Comparison of ENCODE assay signal across 32 cellular contexts in the genomic region with DNA sequence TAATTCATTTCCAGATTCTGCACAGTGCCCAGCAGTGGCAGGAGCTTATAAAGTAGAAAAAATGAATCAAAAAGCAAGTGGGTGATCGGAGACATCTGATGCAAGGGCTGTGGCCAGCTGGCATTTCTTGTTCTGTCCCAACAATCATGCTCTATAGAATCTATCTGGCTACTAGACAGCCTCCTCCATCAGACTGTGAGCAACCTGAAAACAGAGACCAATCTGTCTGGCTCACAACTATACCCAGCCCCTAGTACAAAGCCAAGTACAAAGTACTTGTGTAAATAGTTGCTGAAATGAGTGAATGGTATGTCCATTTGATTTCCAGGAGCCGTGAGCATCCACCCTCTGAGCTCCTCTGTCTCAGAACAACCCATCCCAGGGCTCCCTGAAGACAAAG. TPM values are rescaled to one million over a fixed set of nuclear protein-coding genes. Genes with fewer than 3 reads are reported as not detected.
"Had no signal": no experiment of that assay in that cellular context is flagged by ENCODE, and none has a peak within 500 bp of the region (broad histone marks: within the 10 kb centered on the region; RNA-seq: fewer than 3 reads in every experiment).

No MANE protein-coding gene starts in this region.

- H3K36me3 Mint-ChIP-seq: naive B cell; naive thymus-derived CD8-positive, alpha-beta T cell; natural killer cell treated with Interleukin-12 subunit alpha and Interleukin-12 subunit beta and Interleukin-15 and Interleukin-18, amount 100 ng/mL, for 72 hours; neural progenitor cell; stimulated activated memory B cell treated with anti-CD40 and anti-IgM and Interleukin-4, amounts not matched to agents 10 μg/mL and 1 μg/mL and 100 μg/mL, for 72 hours; type B pancreatic cell had no signal

- H3K4me3 ChIP-seq: neural progenitor cell, ovary, psoas muscle, skin epidermis, smooth muscle cell, spleen, suprapubic skin, testis, tibial artery, transverse colon, upper lobe of right lung, uterus had no signal

- H3K27ac Mint-ChIP-seq: naive B cell; natural killer cell treated with Interleukin-12 subunit alpha and Interleukin-12 subunit beta and Interleukin-15 and Interleukin-18, amount 100 ng/mL, for 72 hours; neural progenitor cell; progenitor cell of endocrine pancreas; stimulated activated memory B cell treated with anti-CD40 and anti-IgM and Interleukin-4, amounts not matched to agents 10 μg/mL and 1 μg/mL and 100 μg/mL, for 72 hours; type B pancreatic cell had no signal

- H3K36me3 ChIP-seq: neural progenitor cell, ovary, spleen, suprapubic skin, tibial artery, transverse colon, upper lobe of right lung, uterus had no signal

- H3K4me3 Mint-ChIP-seq: naive B cell; naive thymus-derived CD8-positive, alpha-beta T cell; natural killer cell treated with Interleukin-12 subunit alpha and Interleukin-12 subunit beta and Interleukin-15 and Interleukin-18, amount 100 ng/mL, for 72 hours; neural progenitor cell; stimulated activated memory B cell treated with anti-CD40 and anti-IgM and Interleukin-4, amounts not matched to agents 10 μg/mL and 1 μg/mL and 100 μg/mL, for 72 hours; stimulated activated naive CD8-positive, alpha-beta T cell treated with anti-CD3 and anti-CD28 coated beads, Interleukin-15, amount 100 ng/mL, for 72 hours; type B pancreatic cell had no signal

- H3K27me3 ChIP-seq: neural progenitor cell, ovary, testis, transverse colon, upper lobe of right lung, uterus had no signal

- H3K4me1 Mint-ChIP-seq: naive B cell; naive thymus-derived CD8-positive, alpha-beta T cell; stimulated activated memory B cell treated with anti-CD40 and anti-IgM and Interleukin-4, amounts not matched to agents 10 μg/mL and 1 μg/mL and 100 μg/mL, for 72 hours; stimulated activated naive CD8-positive, alpha-beta T cell treated with anti-CD3 and anti-CD28 coated beads, Interleukin-15, amount 100 ng/mL, for 72 hours had no signal

- H3K4me1 ChIP-seq: parathyroid adenoma, suprapubic skin, testis, tibial artery, upper lobe of right lung, uterus had no signal

- H3K9me3 ChIP-seq: ovary, psoas muscle, spleen, suprapubic skin, testis, tibial artery, transverse colon, upper lobe of right lung, uterus had no signal

- H3K9me3 Mint-ChIP-seq: naive B cell; naive thymus-derived CD8-positive, alpha-beta T cell; natural killer cell treated with Interleukin-12 subunit alpha and Interleukin-12 subunit beta and Interleukin-15 and Interleukin-18, amount 100 ng/mL, for 72 hours; neural progenitor cell; stimulated activated memory B cell treated with anti-CD40 and anti-IgM and Interleukin-4, amounts not matched to agents 10 μg/mL and 1 μg/mL and 100 μg/mL, for 72 hours; stimulated activated naive CD8-positive, alpha-beta T cell treated with anti-CD3 and anti-CD28 coated beads, Interleukin-15, amount 100 ng/mL, for 72 hours; type B pancreatic cell had no signal

- DNase-seq: naive B cell; naive thymus-derived CD8-positive, alpha-beta T cell; ovary; psoas muscle; right cardiac atrium; spleen; stimulated activated CD4-positive, alpha-beta T cell treated with anti-CD3 and anti-CD28 coated beads, Interleukin-12 subunit alpha, Interleukin-12 subunit beta, amount 100 ng/mL, for 4 hours; stimulated activated CD4-positive, alpha-beta T cell treated with anti-CD3 and anti-CD28 coated beads, Interleukin-1b, Interleukin-23, amount 100 ng/mL, for 48 hours; stimulated activated CD4-positive, alpha-beta T cell treated with anti-CD3 and anti-CD28 coated beads, Interleukin-4, amount 100 ng/mL, for 1 hour; stimulated activated CD4-positive, alpha-beta T cell treated with anti-CD3 and anti-CD28 coated beads, Interleukin-4, amount 100 ng/mL, for 4 hours; stimulated activated CD8-positive, alpha-beta memory T cell treated with anti-CD3 and anti-CD28 coated beads, Interleukin-4, amount 100 ng/mL, for 48 hours; stimulated activated naive CD4-positive, alpha-beta T cell; stimulated activated naive CD8-positive, alpha-beta T cell treated with anti-CD3 and anti-CD28 coated beads, Interleukin-15, amount 100 ng/mL, for 72 hours; stimulated activated naive CD8-positive, alpha-beta T cell treated with anti-CD3 and anti-CD28 coated beads, Interleukin-15, Interleukin-2, amounts not matched to agents 100 U/mL and 50 U/mL, for 24 hours; substantia nigra; testis; tibial artery; transverse colon; upper lobe of right lung; uterus had no signal

RNA-seq across cellular contexts. Expression of a gene that starts 11.4 kb away (rescaled TPM):
- total RNA-seq: naive thymus-derived CD8-positive, alpha-beta T cell; natural killer cell treated with Interleukin-12 subunit alpha and Interleukin-12 subunit beta and Interleukin-15 and Interleukin-18, amount 100 ng/mL, for 72 hours; psoas muscle; sciatic nerve; smooth muscle cell; spleen; suprapubic skin; upper lobe of right lung had no signal

RNA-seq across cellular contexts. Expression of a gene that starts 14.2 kb away (rescaled TPM):
- total RNA-seq: naive thymus-derived CD8-positive, alpha-beta T cell; natural killer cell treated with Interleukin-12 subunit alpha and Interleukin-12 subunit beta and Interleukin-15 and Interleukin-18, amount 100 ng/mL, for 72 hours; omental fat pad; ovary; psoas muscle; renal cortical epithelial cell; right cardiac atrium; sciatic nerve; smooth muscle cell; spleen; suprapubic skin; transverse colon; upper lobe of right lung had no signal

RNA-seq across cellular contexts. Expression of a gene that starts 56.2 kb away (rescaled TPM):
- total RNA-seq: naive thymus-derived CD8-positive, alpha-beta T cell; natural killer cell treated with Interleukin-12 subunit alpha and Interleukin-12 subunit beta and Interleukin-15 and Interleukin-18, amount 100 ng/mL, for 72 hours; renal cortical epithelial cell; smooth muscle cell had no signal
